26 cellular contexts compared by ENCODE assay signal in the genomic region with DNA sequence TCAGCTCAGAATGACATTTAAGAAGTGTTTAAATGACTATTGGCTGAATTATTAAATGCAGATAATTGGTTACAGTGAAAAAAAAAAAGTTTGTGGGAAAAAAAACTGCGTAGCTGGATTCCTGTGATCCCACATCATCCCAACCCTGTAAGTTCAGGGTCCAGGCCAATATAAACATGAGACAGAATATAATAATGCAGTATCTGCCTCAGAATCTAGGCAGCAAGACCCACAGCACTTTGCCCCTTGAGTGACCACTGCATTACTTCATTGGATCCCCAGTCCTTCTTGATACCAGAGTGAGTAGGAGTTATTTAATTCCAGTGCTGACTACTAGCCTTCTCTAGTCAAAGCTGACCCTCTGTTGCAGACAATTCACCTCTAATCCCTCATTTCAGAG.
DNase-seq lines count a peak whose midpoint lies in the region; ATAC-seq and TF ChIP-seq lines count a peak whose summit lies in the region.
"Had no signal": no experiment of that assay in that cellular context is flagged by ENCODE, and none has a peak within 500 bp of the region (broad histone marks: within the 10 kb centered on the region; RNA-seq: fewer than 3 reads in every experiment).

No MANE protein-coding gene starts in this region.

- H3K9me3 ChIP-seq in breast epithelium (no peaks in the 10 kb centered on the region), sigmoid colon (no peaks in the 10 kb centered on the region), uterus (no peaks in the 10 kb centered on the region)
- H3K9me3 ChIP-seq: gastrocnemius medialis, stomach, upper lobe of left lung had no signal

- TF ChIP-seq POLR2A in breast epithelium (IDR thresholded peaks at IDR 0.05) (no peak), sigmoid colon (IDR thresholded peaks at IDR 0.05) (no peak), uterus (IDR thresholded peaks at IDR 0.05) (no peak)

- no peak overlapping the region for H3K27ac ChIP-seq in breast epithelium
- H3K27ac ChIP-seq in sigmoid colon, result no peak overlapping the region
- H3K27ac ChIP-seq in uterus, result no peak overlapping the region
- H3K27ac ChIP-seq: gastrocnemius medialis, skin epidermis, stomach, upper lobe of left lung had no signal

- DNase-seq in MCF 10A (ENCODE audit: unreplicated experiment) (peak; percentile 9), breast epithelium (ENCODE audit: low spot score in 2 of 2) (no peak), amniotic epithelial cell (ENCODE audit: low read depth) (peak; percentile 2), fibroblast of peridontal ligament (ENCODE audit: extremely low read depth) (peak; percentile 72), sigmoid colon (no peak), uterus (no peak)
- no peak for DNase-seq in natural killer cell treated with Interleukin-12 subunit alpha and Interleukin-12 subunit beta and Interleukin-15 and Interleukin-18, amount 100 ng/mL, for 72 hours (ENCODE audit: low spot score)
- DNase-seq: 8988T; activated CD4-positive, alpha-beta T cell treated with anti-CD3 and anti-CD28 coated beads for 48 hours; activated naive CD8-positive, alpha-beta T cell treated with anti-CD3 and anti-CD28 coated beads, Interleukin-2, amount 50 U/mL, for 24 hours; CD4-positive, alpha-beta T cell; DMS153; endodermal cell; gastrocnemius medialis; left cardiac atrium; mesendoderm; natural killer cell; NCI-H1105 treated with DMSO at 0.1 percent for 48 hours; NCI-H2107; NCI-H510A treated with DMSO at 0.1 percent for 48 hours; stimulated activated CD4-positive, alpha-beta T cell treated with anti-CD3 and anti-CD28 coated beads, Interleukin-2, amount 100 ng/mL, for 48 hours; stomach; upper lobe of left lung had no signal

- H3K4me3 Mint-ChIP-seq in MCF 10A (ENCODE audit: unreplicated experiment), result no peak overlapping the region
- H3K4me3 Mint-ChIP-seq in natural killer cell treated with Interleukin-12 subunit alpha and Interleukin-12 subunit beta and Interleukin-15 and Interleukin-18, amount 100 ng/mL, for 72 hours, result no peak overlapping the region
- H3K4me3 Mint-ChIP-seq: activated naive CD8-positive, alpha-beta T cell treated with anti-CD3 and anti-CD28 coated beads, Interleukin-2, amount 50 U/mL, for 24 hours; CD4-positive, alpha-beta T cell; endodermal cell; natural killer cell had no signal

- no TSS peak for BruUV-seq in MCF 10A (replicated peaks; lab: Mats Ljungman, UMichigan)

- peaks cover 6% of the 10 kb centered on the region for H3K4me1 Mint-ChIP-seq in MCF 10A (ENCODE audit: insufficient read depth, unreplicated experiment)
- no peaks in the 10 kb centered on the region for H3K4me1 Mint-ChIP-seq in natural killer cell treated with Interleukin-12 subunit alpha and Interleukin-12 subunit beta and Interleukin-15 and Interleukin-18, amount 100 ng/mL, for 72 hours (ENCODE audit: low read depth in 2 of 2)
- H3K4me1 Mint-ChIP-seq: activated naive CD8-positive, alpha-beta T cell treated with anti-CD3 and anti-CD28 coated beads, Interleukin-2, amount 50 U/mL, for 24 hours; endodermal cell; natural killer cell had no signal

- H3K36me3 ChIP-seq in breast epithelium (no peaks in the 10 kb centered on the region), sigmoid colon (no peaks in the 10 kb centered on the region), uterus (no peaks in the 10 kb centered on the region)
- H3K36me3 ChIP-seq: gastrocnemius medialis, stomach, upper lobe of left lung had no signal

- 72 to 74% methylated on average over 1 of the region's 1 CpG for WGBS in sigmoid colon, 2 donors

- H3K27me3 ChIP-seq in breast epithelium, result no peaks in the 10 kb centered on the region
- H3K27me3 ChIP-seq in sigmoid colon, result no peaks in the 10 kb centered on the region
- H3K27me3 ChIP-seq in uterus, result no peaks in the 10 kb centered on the region
- H3K27me3 ChIP-seq: gastrocnemius medialis, stomach, upper lobe of left lung had no signal

- H3K27ac Mint-ChIP-seq in MCF 10A (ENCODE audit: low read depth, unreplicated experiment), result no peak overlapping the region
- no peak overlapping the region for H3K27ac Mint-ChIP-seq in natural killer cell treated with Interleukin-12 subunit alpha and Interleukin-12 subunit beta and Interleukin-15 and Interleukin-18, amount 100 ng/mL, for 72 hours
- H3K27ac Mint-ChIP-seq: activated naive CD8-positive, alpha-beta T cell treated with anti-CD3 and anti-CD28 coated beads, Interleukin-2, amount 50 U/mL, for 24 hours; activated T-helper 2 cell treated with anti-CD3 and anti-CD28 coated beads, Interferon-gamma antibody, Interleukin-2, Interleukin-4, amounts not matched to agents 10 μg/mL and 5 μg/mL and 100 μg/mL, durations not matched to agents 14 hours and 24 hours and 36 hours; CD4-positive, alpha-beta T cell; endodermal cell; natural killer cell had no signal

- no peaks in the 10 kb centered on the region for H3K27me3 Mint-ChIP-seq in MCF 10A (ENCODE audit: insufficient read depth, unreplicated experiment)
- H3K27me3 Mint-ChIP-seq in natural killer cell treated with Interleukin-12 subunit alpha and Interleukin-12 subunit beta and Interleukin-15 and Interleukin-18, amount 100 ng/mL, for 72 hours, result no peaks in the 10 kb centered on the region
- H3K27me3 Mint-ChIP-seq: activated naive CD8-positive, alpha-beta T cell treated with anti-CD3 and anti-CD28 coated beads, Interleukin-2, amount 50 U/mL, for 24 hours; CD4-positive, alpha-beta T cell had no signal

- no peak for TF ChIP-seq EP300 in sigmoid colon (IDR thresholded peaks at IDR 0.05)

- POLR2A ChIA-PET in MCF 10A (lab: Yijun Ruan, JAX), result interaction anchor here (0.8 kb wide), 1 partner anchor 117 kb away, joined by 3 read pairs; no protein-coding TSS in a partner anchor

- H3K4me1 ChIP-seq in breast epithelium (no peaks in the 10 kb centered on the region), sigmoid colon (no peaks in the 10 kb centered on the region), uterus (no peaks in the 10 kb centered on the region)
- H3K4me1 ChIP-seq: gastrocnemius medialis, stomach, upper lobe of left lung had no signal

- peaks cover 7% of the 10 kb centered on the region for H3K9me3 Mint-ChIP-seq in MCF 10A (ENCODE audit: unreplicated experiment)
- peaks cover 20% of the 10 kb centered on the region for H3K9me3 Mint-ChIP-seq in natural killer cell treated with Interleukin-12 subunit alpha and Interleukin-12 subunit beta and Interleukin-15 and Interleukin-18, amount 100 ng/mL, for 72 hours
- H3K9me3 Mint-ChIP-seq: activated naive CD8-positive, alpha-beta T cell treated with anti-CD3 and anti-CD28 coated beads, Interleukin-2, amount 50 U/mL, for 24 hours; activated T-helper 2 cell treated with anti-CD3 and anti-CD28 coated beads, Interferon-gamma antibody, Interleukin-2, Interleukin-4, amounts not matched to agents 10 μg/mL and 5 μg/mL and 100 μg/mL, durations not matched to agents 14 hours and 24 hours and 36 hours had no signal

- ATAC-seq in natural killer cell treated with Interleukin-12 subunit alpha and Interleukin-12 subunit beta and Interleukin-15 and Interleukin-18, amount 100 ng/mL, for 72 hours, result no peak
- ATAC-seq in GM19455 (IDR thresholded peaks at IDR 0.05; ENCODE audit: unreplicated experiment), result no peak
- ATAC-seq: activated naive CD8-positive, alpha-beta T cell treated with anti-CD3 and anti-CD28 coated beads, Interleukin-2, amount 50 U/mL, for 24 hours; gastrocnemius medialis; left cardiac atrium; natural killer cell had no signal

- intact Hi-C loops in MCF 10A (cut with micrococcal nuclease) (no loop called here), breast epithelium (cut with DNase I; ENCODE audit: low total_unique reads) (no loop called here), sigmoid colon (cut with DNase I) (no loop called here), uterus (cut with DNase I; ENCODE audit: low total_unique reads) (no loop called here)

- TF ChIP-seq CTCF in MCF 10A (IDR thresholded peaks at IDR 0.05; ENCODE audit: unreplicated experiment) (no peak), breast epithelium (IDR thresholded peaks at IDR 0.05) (no peak), sigmoid colon (IDR thresholded peaks at IDR 0.05) (no peak), uterus (IDR thresholded peaks at IDR 0.05) (no peak)

- H3K4me3 ChIP-seq in breast epithelium, result no peak overlapping the region
- H3K4me3 ChIP-seq in sigmoid colon, result no peak overlapping the region
- no peak overlapping the region for H3K4me3 ChIP-seq in uterus
- H3K4me3 ChIP-seq: gastrocnemius medialis, skin epidermis, stomach, upper lobe of left lung had no signal

- CTCF ChIA-PET in MCF 10A (lab: Yijun Ruan, JAX), result no interaction called here

- no peaks in the 10 kb centered on the region for H3K36me3 Mint-ChIP-seq in MCF 10A (ENCODE audit: insufficient read depth, unreplicated experiment)
- no peaks in the 10 kb centered on the region for H3K36me3 Mint-ChIP-seq in natural killer cell treated with Interleukin-12 subunit alpha and Interleukin-12 subunit beta and Interleukin-15 and Interleukin-18, amount 100 ng/mL, for 72 hours
- H3K36me3 Mint-ChIP-seq: natural killer cell had no signal

Comparison
In these comparisons a context has a peak if more than half of its experiments do, and no peak if none do; other contexts are left out.
1. DNase-seq: peak in MCF 10A (single experiment), amniotic epithelial cell (single experiment) and fibroblast of peridontal ligament (single experiment); none in breast epithelium (0 of 2), natural killer cell treated with Interleukin-12 subunit alpha and Interleukin-12 subunit beta and Interleukin-15 and Interleukin-18, amount 100 ng/mL, for 72 hours (single experiment), sigmoid colon (single experiment) and uterus (0 of 2).